Comparison of ENCODE assay signal across 1 cellular context in genomic region chr11:57477507-57478189, GRCh38.
TF ChIP-seq lines count a peak whose summit lies in the region.

No MANE protein-coding gene starts in this region.

TF ChIP-seq in HepG2, 621 proteins besides CTCF, POLR2A, EP300 and RAD21:
- TF ChIP-seq FOXK2 (IDR thresholded peaks at IDR 0.05) (no peak), TARDBP (CRISPR knock-in tag; IDR thresholded peaks at IDR 0.05) (peak; percentile 43; the same call in 1 of the 2 replicates), NR3C1 (CRISPR knock-in tag; IDR thresholded peaks at IDR 0.05) (no peak), SRSF4 (IDR thresholded peaks at IDR 0.05; ENCODE audit: low read depth, low read length, poor library complexity, severe bottlenecking) (no peak), NONO (IDR thresholded peaks at IDR 0.05) (no peak), NONO (CRISPR knock-in tag; conservative IDR thresholded peaks at IDR 0.05) (0 out of 2 replicates have a peak, but pooled peaks have one; percentile 32), NRL (CRISPR knock-in tag; IDR thresholded peaks at IDR 0.05; ENCODE audit: borderline replicate concordance) (0 out of 2 replicates have a peak, but pooled peaks have one; percentile 25), ZNF720 (CRISPR knock-in tag; IDR thresholded peaks at IDR 0.05) (no peak), ZNF644 (CRISPR knock-in tag; IDR thresholded peaks at IDR 0.05; ENCODE audit: low read depth) (no peak), POLR2G (IDR thresholded peaks at IDR 0.05; ENCODE audit: low read depth, low read length) (peak; percentile 48; the same call in 1 of the 2 replicates)
- TF ChIP-seq, protein P1, sequence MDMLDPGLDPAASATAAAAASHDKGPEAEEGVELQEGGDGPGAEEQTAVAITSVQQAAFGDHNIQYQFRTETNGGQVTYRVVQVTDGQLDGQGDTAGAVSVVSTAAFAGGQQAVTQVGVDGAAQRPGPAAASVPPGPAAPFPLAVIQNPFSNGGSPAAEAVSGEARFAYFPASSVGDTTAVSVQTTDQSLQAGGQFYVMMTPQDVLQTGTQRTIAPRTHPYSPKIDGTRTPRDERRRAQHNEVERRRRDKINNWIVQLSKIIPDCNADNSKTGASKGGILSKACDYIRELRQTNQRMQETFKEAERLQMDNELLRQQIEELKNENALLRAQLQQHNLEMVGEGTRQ (IDR thresholded peaks at IDR 0.05; ENCODE audit: low read depth, low read length), result no peak
- TF ChIP-seq, protein P1 (CRISPR knock-in tag; IDR thresholded peaks at IDR 0.05; ENCODE audit: borderline replicate concordance), result no peak
- TF ChIP-seq, protein P2, sequence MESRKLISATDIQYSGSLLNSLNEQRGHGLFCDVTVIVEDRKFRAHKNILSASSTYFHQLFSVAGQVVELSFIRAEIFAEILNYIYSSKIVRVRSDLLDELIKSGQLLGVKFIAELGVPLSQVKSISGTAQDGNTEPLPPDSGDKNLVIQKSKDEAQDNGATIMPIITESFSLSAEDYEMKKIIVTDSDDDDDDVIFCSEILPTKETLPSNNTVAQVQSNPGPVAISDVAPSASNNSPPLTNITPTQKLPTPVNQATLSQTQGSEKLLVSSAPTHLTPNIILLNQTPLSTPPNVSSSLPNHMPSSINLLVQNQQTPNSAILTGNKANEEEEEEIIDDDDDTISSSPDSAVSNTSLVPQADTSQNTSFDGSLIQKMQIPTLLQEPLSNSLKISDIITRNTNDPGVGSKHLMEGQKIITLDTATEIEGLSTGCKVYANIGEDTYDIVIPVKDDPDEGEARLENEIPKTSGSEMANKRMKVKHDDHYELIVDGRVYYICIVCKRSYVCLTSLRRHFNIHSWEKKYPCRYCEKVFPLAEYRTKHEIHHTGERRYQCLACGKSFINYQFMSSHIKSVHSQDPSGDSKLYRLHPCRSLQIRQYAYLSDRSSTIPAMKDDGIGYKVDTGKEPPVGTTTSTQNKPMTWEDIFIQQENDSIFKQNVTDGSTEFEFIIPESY (CRISPR knock-in tag; IDR thresholded peaks at IDR 0.05), result peak; percentile 69; the same call in 1 of the 2 replicates
